In genomic region chrX:77346859-77347258, GRCh38 we compare ENCODE assay signal across 22 cellular contexts.
"Had no signal": no experiment of that assay in that cellular context is flagged by ENCODE, and none has a peak within 500 bp of the region (broad histone marks: within the 10 kb centered on the region; RNA-seq: fewer than 3 reads in every experiment).

No MANE protein-coding gene starts in this region.

- DNase-seq: cerebellar nuclear complex; colonic mucosa; dorsolateral prefrontal cortex; effector CD8-positive, alpha-beta T cell; left lung; lower lobe of right lung; midbrain; naive B cell; occipital lobe; psoas muscle; retina; stimulated activated CD4-positive, alpha-beta T cell treated with anti-CD3 and anti-CD28 coated beads, Interleukin-4, amount 100 ng/mL, for 1 hour; stimulated activated CD8-positive, alpha-beta memory T cell treated with anti-CD3 and anti-CD28 coated beads, Interleukin-4, amount 100 ng/mL, for 48 hours; stimulated activated naive CD8-positive, alpha-beta T cell treated with anti-CD3 and anti-CD28 coated beads, Interleukin-15, Interleukin-2, amounts not matched to agents 100 U/mL and 50 U/mL, for 24 hours; tibial artery; upper lobe of right lung had no signal

- H3K4me1 ChIP-seq: colonic mucosa, left lung, lower lobe of right lung, parathyroid adenoma, psoas muscle, suprapubic skin, upper lobe of right lung, vagina had no signal

- ATAC-seq: left lung; lower lobe of right lung; psoas muscle; stimulated activated effector memory CD8-positive, alpha-beta T cell treated with anti-CD3 and anti-CD28 coated beads, Interleukin-12 subunit alpha, Interleukin-12 subunit beta, amount 100 ng/mL, for 72 hours; stimulated activated naive CD8-positive, alpha-beta T cell treated with anti-CD3 and anti-CD28 coated beads, Interleukin-15, Interleukin-2, amounts not matched to agents 100 U/mL and 50 U/mL, for 24 hours; upper lobe of right lung had no signal

- H3K4me3 ChIP-seq: colonic mucosa, dorsolateral prefrontal cortex, left lung, lower lobe of right lung, psoas muscle, suprapubic skin, tibial artery, upper lobe of right lung, vagina had no signal

- H3K4me1 Mint-ChIP-seq: memory B cell; naive B cell; stimulated activated effector memory CD8-positive, alpha-beta T cell treated with anti-CD3 and anti-CD28 coated beads, Interleukin-12 subunit alpha, Interleukin-12 subunit beta, amount 100 ng/mL, for 72 hours had no signal

- H3K27ac Mint-ChIP-seq: memory B cell; naive B cell; nephron; stimulated activated effector memory CD8-positive, alpha-beta T cell treated with anti-CD3 and anti-CD28 coated beads, Interleukin-12 subunit alpha, Interleukin-12 subunit beta, amount 100 ng/mL, for 72 hours had no signal

- H3K27ac ChIP-seq: colonic mucosa, dorsolateral prefrontal cortex, left lung, lower lobe of right lung, parathyroid adenoma, psoas muscle, suprapubic skin, upper lobe of right lung, vagina had no signal

- H3K36me3 Mint-ChIP-seq: naive B cell; stimulated activated effector memory CD8-positive, alpha-beta T cell treated with anti-CD3 and anti-CD28 coated beads, Interleukin-12 subunit alpha, Interleukin-12 subunit beta, amount 100 ng/mL, for 72 hours had no signal

- H3K27me3 Mint-ChIP-seq: naive B cell had no signal

- H3K27me3 ChIP-seq: colonic mucosa, left lung, suprapubic skin, tibial artery, upper lobe of right lung, vagina had no signal

- H3K36me3 ChIP-seq: colonic mucosa, left lung, lower lobe of right lung, suprapubic skin, tibial artery, upper lobe of right lung, vagina had no signal

- H3K4me3 Mint-ChIP-seq: memory B cell; naive B cell; nephron; stimulated activated effector memory CD8-positive, alpha-beta T cell treated with anti-CD3 and anti-CD28 coated beads, Interleukin-12 subunit alpha, Interleukin-12 subunit beta, amount 100 ng/mL, for 72 hours had no signal

- H3K9me3 ChIP-seq: colonic mucosa, left lung, lower lobe of right lung, suprapubic skin, tibial artery, upper lobe of right lung, vagina had no signal
